8 cellular contexts compared by ENCODE assay signal in genomic region chr10:95793401-95794045, GRCh38. TPM values are rescaled to one million over a fixed set of nuclear protein-coding genes. Genes with fewer than 3 reads are reported as not detected.
DNase-seq lines count a peak whose midpoint lies in the region; ATAC-seq and TF ChIP-seq lines count a peak whose summit lies in the region.
"Had no signal": no experiment of that assay in that cellular context is flagged by ENCODE, and none has a peak within 500 bp of the region (broad histone marks: within the 10 kb centered on the region; RNA-seq: fewer than 3 reads in every experiment).

No MANE protein-coding gene starts in this region.

- peaks cover 69 to 74% (median 74%) of the 10 kb centered on the region in 3 donors for H3K4me1 Mint-ChIP-seq in IgD-negative memory B cell
- peaks cover 60% of the 10 kb centered on the region for H3K4me1 Mint-ChIP-seq in stimulated activated naive CD8-positive, alpha-beta T cell treated with anti-CD3 and anti-CD28 coated beads, Interleukin-15, amount 100 ng/mL, for 72 hours

- no peak for TF ChIP-seq CTCF in esophagus squamous epithelium (IDR thresholded peaks at IDR 0.05)

- H3K9me3 Mint-ChIP-seq in IgD-negative memory B cell = no peaks in the 10 kb centered on the region
- no peaks in the 10 kb centered on the region for H3K9me3 Mint-ChIP-seq in stimulated activated naive CD8-positive, alpha-beta T cell treated with anti-CD3 and anti-CD28 coated beads, Interleukin-15, amount 100 ng/mL, for 72 hours

- no peak overlapping the region for H3K4me3 ChIP-seq in esophagus squamous epithelium

- peaks cover 6% of the 10 kb centered on the region for H3K36me3 Mint-ChIP-seq in IgD-negative memory B cell

- no peak for TF ChIP-seq POLR2A in esophagus squamous epithelium (IDR thresholded peaks at IDR 0.05)

- no peak for DNase-seq in esophagus squamous epithelium (lab: John Stamatoyannopoulos, UW)
- DNase-seq in stimulated activated naive CD8-positive, alpha-beta T cell treated with anti-CD3 and anti-CD28 coated beads, Interleukin-15, amount 100 ng/mL, for 72 hours = peak; percentile 29 to 45
- DNase-seq in SHP77 treated with DMSO at 0.1 percent for 48 hours (lab: John Stamatoyannopoulos, UW) = no peak
- no peak for DNase-seq in D341Med (ENCODE audit: low spot score)
- no peak for DNase-seq in RKO (ENCODE audit: low spot score)
- DNase-seq: activated T-cell treated with anti-CD3 and anti-CD28 coated beads for 4 hours had no signal

- no peaks in the 10 kb centered on the region for H3K27me3 Mint-ChIP-seq in IgD-negative memory B cell
- no peaks in the 10 kb centered on the region for H3K27me3 Mint-ChIP-seq in stimulated activated naive CD8-positive, alpha-beta T cell treated with anti-CD3 and anti-CD28 coated beads, Interleukin-15, amount 100 ng/mL, for 72 hours

- peak overlapping the region; percentile 31 to 88 (median 72) for H3K27ac ChIP-seq in esophagus squamous epithelium

- no peaks in the 10 kb centered on the region for H3K36me3 ChIP-seq in esophagus squamous epithelium

- H3K27ac Mint-ChIP-seq in IgD-negative memory B cell = peak overlapping the region; percentile 76 to 91 (median 85)
- peak overlapping the region; percentile 3 to 5 for H3K27ac Mint-ChIP-seq in stimulated activated naive CD8-positive, alpha-beta T cell treated with anti-CD3 and anti-CD28 coated beads, Interleukin-15, amount 100 ng/mL, for 72 hours

- H3K4me1 ChIP-seq in esophagus squamous epithelium = peaks cover 5 to 42% (median 30%) of the 10 kb centered on the region in 3 donors

- intact Hi-C loops in esophagus squamous epithelium (cut with DNase I) = no loop called here

- peak; percentile 35 for ATAC-seq in GM21367 (IDR thresholded peaks at IDR 0.05; ENCODE audit: unreplicated experiment)
- peak; percentile 80 for ATAC-seq in stimulated activated naive CD8-positive, alpha-beta T cell treated with anti-CD3 and anti-CD28 coated beads, Interleukin-15, amount 100 ng/mL, for 72 hours

- H3K4me3 Mint-ChIP-seq in IgD-negative memory B cell = peak overlapping the region; percentile 39 to 88 (median 64)
- peak overlapping the region in 1 of 2 donors; percentile 9 for H3K4me3 Mint-ChIP-seq in stimulated activated naive CD8-positive, alpha-beta T cell treated with anti-CD3 and anti-CD28 coated beads, Interleukin-15, amount 100 ng/mL, for 72 hours

- WGBS in esophagus squamous epithelium, 2 donors = 54 to 68% methylated on average over 2 of the region's 2 CpGs

- no peaks in the 10 kb centered on the region for H3K9me3 ChIP-seq in esophagus squamous epithelium

- no peaks in the 10 kb centered on the region for H3K27me3 ChIP-seq in esophagus squamous epithelium

RNA-seq across cellular contexts. Expression of gene ENTPD1, which starts 37.6 kb away (rescaled TPM):
- 48.0 TPM for polyA plus RNA-seq in IgD-negative memory B cell
- total RNA-seq in esophagus squamous epithelium = 10 to 100 TPM in 2 of 4 donors, 1 to 10 TPM in 2; 7.7 to 34.5 (median 10.1) TPM

Comparison
In these comparisons a context has a peak if more than half of its experiments do, and no peak if none do; other contexts are left out.
1. DNase-seq: peak in stimulated activated naive CD8-positive, alpha-beta T cell treated with anti-CD3 and anti-CD28 coated beads, Interleukin-15, amount 100 ng/mL, for 72 hours (2 of 2); none in esophagus squamous epithelium (single experiment), SHP77 treated with DMSO at 0.1 percent for 48 hours (single experiment), D341Med (single experiment) and RKO (single experiment).